In the genomic region with DNA sequence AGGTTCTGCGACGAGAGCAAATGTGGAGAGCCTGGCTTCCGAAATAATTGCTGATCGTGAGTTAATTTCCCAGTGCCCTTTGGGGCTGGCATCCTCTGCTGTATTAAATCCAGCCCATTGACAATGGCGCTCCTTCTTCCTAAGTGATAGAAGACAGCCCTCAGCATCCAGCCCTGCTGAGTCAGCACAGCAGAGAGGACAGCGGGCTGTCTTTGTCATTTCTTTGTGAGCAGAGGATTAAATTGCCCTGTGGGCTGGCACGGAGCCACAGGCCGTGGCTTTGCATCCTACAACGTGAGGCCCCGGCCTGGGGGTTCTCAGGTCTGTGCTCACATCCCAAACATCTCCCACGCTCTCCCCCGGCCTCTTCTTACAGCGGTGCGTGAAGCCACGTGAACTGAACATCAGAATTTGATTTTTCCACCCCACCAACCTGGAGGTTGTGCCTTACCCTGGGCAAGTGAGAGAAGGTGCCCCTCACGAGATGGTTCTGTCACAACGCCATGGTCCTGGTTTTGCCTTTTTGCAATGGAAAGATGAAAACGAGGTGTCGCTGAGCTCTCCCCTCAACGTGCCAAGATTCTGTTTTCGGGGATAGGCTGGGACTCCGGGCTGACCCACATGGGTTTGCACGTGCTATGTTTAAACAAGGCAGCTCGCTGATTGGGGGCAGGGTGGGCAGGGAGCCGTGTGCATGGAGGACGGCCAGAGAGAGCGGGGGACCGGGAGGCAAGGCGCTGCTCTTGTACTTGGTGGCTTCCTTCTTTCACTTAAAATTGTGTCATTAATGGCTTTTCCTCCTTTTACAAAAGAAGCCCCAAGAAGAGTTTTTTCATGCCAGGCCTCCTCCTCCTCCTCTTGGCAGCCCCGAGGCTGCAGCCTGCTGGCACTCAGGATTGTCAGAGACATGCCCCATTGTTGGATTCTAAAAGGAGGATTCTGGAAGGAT, we compare ENCODE assay signal across 14 cellular contexts. TPM values are rescaled to one million over a fixed set of nuclear protein-coding genes. Genes with fewer than 3 reads are reported as not detected.
DNase-seq lines count a peak whose midpoint lies in the region; ATAC-seq, FAIRE-seq and TF ChIP-seq lines count a peak whose summit lies in the region.
"Had no signal": no experiment of that assay in that cellular context is flagged by ENCODE, and none has a peak within 500 bp of the region (broad histone marks: within the 10 kb centered on the region; RNA-seq: fewer than 3 reads in every experiment).

No MANE protein-coding gene starts in this region.

- H4K5ac ChIP-seq in H1 (ENCODE audit: insufficient read length, low read depth, low read length) = no peak overlapping the region

- TF ChIP-seq CTCF in H1 (IDR thresholded peaks at IDR 0.05; ENCODE audit: control extremely low read depth in 1 of 3, insufficient read depth in 1 of 3, low read depth in 1 of 3, low read length in 3 of 3) = no peak
- TF ChIP-seq CTCF in prostate gland (IDR thresholded peaks at IDR 0.05) = no peak

- H2BK20ac ChIP-seq in H1 (ENCODE audit: low read length) = no peak overlapping the region

- H3K4ac ChIP-seq in H1 (replicated peaks; ENCODE audit: insufficient read length, low read depth, low read length) = no peak overlapping the region

- no peak for ATAC-seq in GM19328 (IDR thresholded peaks at IDR 0.05; ENCODE audit: unreplicated experiment)

- no peak overlapping the region for H3K23ac ChIP-seq in H1 (ENCODE audit: insufficient read length)

- no peak overlapping the region for H2AFZ ChIP-seq in H1 (ENCODE audit: low read length)

- TF ChIP-seq EP300 in H1 (IDR thresholded peaks at IDR 0.05; ENCODE audit: borderline replicate concordance in 1 of 2, low read depth in 2 of 2, low read length in 2 of 2) = no peak

- TF ChIP-seq POLR2A in H1 (IDR thresholded peaks at IDR 0.05; ENCODE audit: control extremely low read depth in 1 of 2, low read depth in 2 of 2, low read length in 2 of 2) = no peak
- no peak for TF ChIP-seq POLR2A in prostate gland (IDR thresholded peaks at IDR 0.05)

- H2BK12ac ChIP-seq in H1 (ENCODE audit: low read depth, low read length) = no peak overlapping the region

- peaks cover 0 to 6% (median 0%) of the 10 kb centered on the region in 4 experiments; a peak in 4 of 7 replicates for H3K4me1 ChIP-seq in H1 (replicated peaks in 1 of 4; ENCODE audit: control insufficient read depth in 3 of 4, insufficient read depth in 4 of 4, low read length in 3 of 4)
- no peaks in the 10 kb centered on the region for H3K4me1 ChIP-seq in prostate gland (replicated peaks)

- no peak overlapping the region for H3K4me2 ChIP-seq in H1 (ENCODE audit: insufficient read depth in 1 of 2, low read depth in 2 of 2, low read length in 2 of 2)
- H3K4me2 ChIP-seq: BLaER1, KMS-11 had no signal

- DNase-seq in DMS79 (lab: John Stamatoyannopoulos, UW) (peak; percentile 41), NCI-H2227 (lab: John Stamatoyannopoulos, UW; ENCODE audit: unreplicated experiment) (peak; percentile 82), H1 (ENCODE audit: low read depth in 1 of 2, low spot score in 2 of 2) (no peak), nucleus accumbens (lab: John Stamatoyannopoulos, UW) (peak in 46 of 56 donors; percentile 21 to 81 (median 56)), AG20443 (ENCODE audit: low spot score) (no peak), prostate gland (ENCODE audit: low spot score) (no peak), T-helper 2 cell (no peak)
- DNase-seq: activated B cell treated with CpG ODN at 0.5 μM for 24 hours; NCI-H2171; stimulated activated naive CD4-positive, alpha-beta T cell had no signal

- FAIRE-seq in H1 (lab: Jason Lieb, UNC) = no peak
- FAIRE-seq: islet of Langerhans had no signal

- no peaks in the 10 kb centered on the region for H3K23me2 ChIP-seq in H1 (ENCODE audit: low read depth, low read length)

- H3K9ac ChIP-seq in H1 (replicated peaks in 1 of 4; ENCODE audit: extremely low read depth in 1 of 4, low read depth in 3 of 4, low read length in 3 of 4) = no peak overlapping the region
- H3K9ac ChIP-seq: BLaER1, KMS-11 had no signal

- no peaks in the 10 kb centered on the region for H3K36me3 ChIP-seq in H1 (ENCODE audit: control insufficient read depth in 2 of 4, insufficient read depth in 4 of 4, low read length in 3 of 4)
- H3K36me3 ChIP-seq in prostate gland = no peaks in the 10 kb centered on the region

- peak overlapping the region; percentile 32 for H3K18ac ChIP-seq in H1 (ENCODE audit: extremely low read depth, low read length)

- H3K9me3 ChIP-seq in H1 (ENCODE audit: insufficient read depth in 2 of 2, low read depth in 1 of 2, low read length in 1 of 2) = no peaks in the 10 kb centered on the region
- H3K9me3 ChIP-seq in prostate gland = no peaks in the 10 kb centered on the region

- intact Hi-C loops in prostate gland (cut with DNase I) = no loop called here

- H3K4me3 ChIP-seq in H1 (ENCODE audit: extremely low read depth in 1 of 4, insufficient read depth in 2 of 4, low read depth in 3 of 4, low read length in 4 of 4) (no peak overlapping the region), prostate gland (no peak overlapping the region)
- H3K4me3 ChIP-seq: BLaER1 had no signal

- H3K79me2 ChIP-seq in H1 (ENCODE audit: control insufficient read depth in 1 of 2, insufficient read depth in 2 of 2, low read length in 2 of 2) = 0 out of 4 replicates have a peak, but pooled peaks cover 0 to 2% of the 10 kb centered on the region in 2 experiments

- H3K27ac ChIP-seq in H1 (ENCODE audit: low read depth, low read length) = no peak overlapping the region
- no peak overlapping the region for H3K27ac ChIP-seq in prostate gland
- H3K27ac ChIP-seq: BLaER1, KMS-11 had no signal

- WGBS in H1 (ENCODE audit: extremely low coverage in 1 of 2, insufficient coverage in 1 of 2, insufficient read length in 1 of 2, insufficient replicate concordance in 2 of 2, low coverage in 1 of 2, low lambda C conversion rate in 2 of 2, missing lambda C conversion rate in 1 of 2), 2 experiments = 86% methylated on average over 25 of the region's 30 CpGs; no CpG with 5 or more reads in 1 of the 2 experiments
- WGBS in prostate gland = 22% methylated on average over 29 of the region's 30 CpGs

- H3K56ac ChIP-seq in H1 (replicated peaks; ENCODE audit: insufficient read length, low read depth, low read length) = no peak overlapping the region

- no peak overlapping the region for H4K8ac ChIP-seq in H1 (ENCODE audit: extremely low read depth, insufficient read depth, low read length)

- H3K27me3 ChIP-seq in H1 (replicated peaks in 1 of 4; ENCODE audit: control insufficient read depth in 3 of 4, extremely low read depth in 1 of 4, insufficient read depth in 3 of 4, low read length in 3 of 4) (no peaks in the 10 kb centered on the region; a peak in 2 of 7 replicates), prostate gland (replicated peaks; ENCODE audit: insufficient read depth) (no peaks in the 10 kb centered on the region)
- H3K27me3 ChIP-seq: BLaER1 had no signal

- 0 out of 2 replicates have a peak overlapping the region, but pooled peaks have one; percentile 39 for H2AK5ac ChIP-seq in H1 (ENCODE audit: low read depth, low read length)

- no peak overlapping the region for H2BK5ac ChIP-seq in H1 (ENCODE audit: low read depth, low read length)

- no peaks in the 10 kb centered on the region for H4K20me1 ChIP-seq in H1 (replicated peaks in 1 of 2; ENCODE audit: control insufficient read depth in 1 of 2, insufficient read depth in 2 of 2, low read length in 2 of 2)
- H4K20me1 ChIP-seq: BLaER1 had no signal

- H3K79me1 ChIP-seq in H1 (ENCODE audit: low read depth, low read length) = peaks cover 3% of the 10 kb centered on the region; the same call in 1 of the 2 replicates

- no peak overlapping the region for H3K14ac ChIP-seq in H1 (ENCODE audit: insufficient read length)

- H4K91ac ChIP-seq in H1 (replicated peaks; ENCODE audit: insufficient read length, low read length) = no peak overlapping the region

- POLR2A ChIA-PET in H1 (lab: Charles Lee; ENCODE audit: partially characterized antibody) = no interaction called here

- TF ChIP-seq RAD21 in H1 (IDR thresholded peaks at IDR 0.05 in 1 of 2, conservative IDR thresholded peaks at IDR 0.05 in 1 of 2; ENCODE audit: low read depth in 2 of 2, low read length in 2 of 2) = no peak

- CTCF ChIA-PET in H1 (lab: Charles Lee; ENCODE audit: partially characterized antibody) = interaction anchor here (1.0 kb wide), 1 partner anchor 8 kb away, joined by 5 read pairs; no protein-coding TSS in a partner anchor

- H2BK15ac ChIP-seq in H1 (ENCODE audit: low read length) = no peak overlapping the region

- H2BK120ac ChIP-seq in H1 (replicated peaks; ENCODE audit: low read depth, low read length) = no peak overlapping the region

TF ChIP-seq in H1, 55 proteins besides CTCF, POLR2A, EP300 and RAD21 (continues in another document):
- TF ChIP-seq KDM5A (IDR thresholded peaks at IDR 0.05; ENCODE audit: low read length) = no peak
- TF ChIP-seq TAF1 (IDR thresholded peaks at IDR 0.05; ENCODE audit: low read depth, low read length) = no peak
- no peak for TF ChIP-seq SUZ12 (IDR thresholded peaks at IDR 0.05; ENCODE audit: low read length)
- peak; percentile 65; the same call in 1 of the 2 replicates for TF ChIP-seq BACH1 (IDR thresholded peaks at IDR 0.05; ENCODE audit: low read length)
- TF ChIP-seq KDM1A (IDR thresholded peaks at IDR 0.05; ENCODE audit: borderline replicate concordance, low read length) = no peak
- TF ChIP-seq KDM4A (IDR thresholded peaks at IDR 0.05; ENCODE audit: low read depth, low read length, severe bottlenecking) = no peak
- peak; percentile 87 for TF ChIP-seq MAFK (IDR thresholded peaks at IDR 0.05; ENCODE audit: low read depth, low read length)
- TF ChIP-seq SP1 (IDR thresholded peaks at IDR 0.05; ENCODE audit: low read depth, low read length) = no peak
- TF ChIP-seq TCF12 (IDR thresholded peaks at IDR 0.05; ENCODE audit: low read depth, low read length) = no peak
- TF ChIP-seq TEAD4 (IDR thresholded peaks at IDR 0.05; ENCODE audit: low read depth, low read length) = no peak
- no peak for TF ChIP-seq SIN3A (conservative IDR thresholded peaks at IDR 0.05 in 1 of 2, IDR thresholded peaks at IDR 0.05 in 1 of 2; ENCODE audit: low read depth in 1 of 2, low read length in 2 of 2)
- no peak for TF ChIP-seq JUND (IDR thresholded peaks at IDR 0.05; ENCODE audit: low read length)
- no peak for TF ChIP-seq ZNF274 (IDR thresholded peaks at IDR 0.05; ENCODE audit: borderline replicate concordance, extremely low read depth, low read length)
- no peak for TF ChIP-seq CREB1 (IDR thresholded peaks at IDR 0.05)

RNA-seq across cellular contexts. Expression of a gene that starts 19.5 kb away (rescaled TPM):
- total RNA-seq in H1 (2021; fragmentation: NEBNext Ultra II Directional; extraction: Animal tissue kit (Norgen Biotek cat#: 25700)) = 7.4 and 7.9 TPM in 2 replicates
- polyA plus RNA-seq in H1 (2011; rRNA removed) = 4.3 and 6.4 TPM in 2 replicates
- 3.2 TPM for polyA plus RNA-seq in H1 (2011; cell fraction: cytosol; rRNA removed)
- polyA plus RNA-seq in H1 (2011; cell fraction: nucleus; rRNA removed) = 6.0 TPM
- 4.9 to 8.0 TPM (median 7.3 TPM) in 4 replicates for polyA plus RNA-seq in H1 (2012, experiment 1 of 2)
- 5.8 TPM for polyA plus RNA-seq in H1 (2012, experiment 2 of 2)
- polyA plus RNA-seq in H1 (2013, experiment 1 of 2) = 8.3 TPM
- 7.3 TPM for polyA plus RNA-seq in H1 (2013, experiment 2 of 2)
- polyA minus RNA-seq in H1 (2011; rRNA and poly(A)+ RNA removed) = 6.3 and 6.4 TPM in 2 replicates
- polyA minus RNA-seq in H1 (2011; cell fraction: cytosol; rRNA and poly(A)+ RNA removed) = 7.4 TPM
- polyA minus RNA-seq in H1 (2011; cell fraction: nucleus; rRNA and poly(A)+ RNA removed) = 5.2 TPM
- 1 to 10 TPM in 1 of 2 donors, under 1 TPM in 1; 0.05 to 2.2 TPM for total RNA-seq in prostate gland
- total RNA-seq: activated B cell treated with CpG ODN at 0.5 μM for 24 hours had no signal

Comparison
In these comparisons a context has a peak if more than half of its experiments do, and no peak if none do; other contexts are left out.
1. DNase-seq: peak in DMS79 (single experiment), NCI-H2227 (single experiment) and nucleus accumbens (46 of 56); none in H1 (0 of 2), AG20443 (single experiment), prostate gland (single experiment) and T-helper 2 cell (0 of 5).